Comparison of ENCODE assay signal across 9 cellular contexts in genomic region chr1:186617860-186618780, GRCh38.
DNase-seq lines count a peak whose midpoint lies in the region; ATAC-seq and TF ChIP-seq lines count a peak whose summit lies in the region.
"Had no signal": no experiment of that assay in that cellular context is flagged by ENCODE, and none has a peak within 500 bp of the region (broad histone marks: within the 10 kb centered on the region; RNA-seq: fewer than 3 reads in every experiment).

No MANE protein-coding gene starts in this region.

- DNase-seq in activated gamma-delta T cell treated with Interleukin-2 at 50 U/mL for 16 hours (peak; percentile 17), activated gamma-delta T cell (lab: John Stamatoyannopoulos, UW) (no peak), NCI-H2029 treated with DMSO at 0.1 percent for 48 hours (lab: John Stamatoyannopoulos, UW) (peak; percentile 25), cardiac muscle cell (ENCODE audit: low read depth in 1 of 2, low spot score in 1 of 2) (peak in 1 of 2 donors; percentile 81), cortex of kidney (lab: John Stamatoyannopoulos, UW) (no peak)
- peak; percentile 19 for DNase-seq in activated T-cell treated with anti-CD3 and anti-CD28 coated beads, Interleukin-2, amount 50 U/mL, for 1 hour
- DNase-seq in stimulated activated CD8-positive, alpha-beta memory T cell treated with anti-CD3 and anti-CD28 coated beads, Interleukin-2, amount 100 ng/mL, for 48 hours (ENCODE audit: low read depth in 2 of 2), result peak; percentile 11 to 12

- no peak overlapping the region for H3K4me3 ChIP-seq in cardiac muscle cell

- H3K36me3 ChIP-seq in cardiac muscle cell, result no peaks in the 10 kb centered on the region
- H3K36me3 ChIP-seq: gastrocnemius medialis had no signal

- no peaks in the 10 kb centered on the region for H3K9me3 ChIP-seq in cardiac muscle cell (ENCODE audit: low read depth)
- H3K9me3 ChIP-seq: gastrocnemius medialis had no signal

- no peak overlapping the region for H3K27ac ChIP-seq in cardiac muscle cell
- H3K27ac ChIP-seq: gastrocnemius medialis had no signal

- no peaks in the 10 kb centered on the region for H3K4me1 ChIP-seq in cardiac muscle cell (ENCODE audit: low read depth)
- H3K4me1 ChIP-seq: gastrocnemius medialis had no signal

- peak; percentile 100 for ATAC-seq in HG02840 (IDR thresholded peaks at IDR 0.05; ENCODE audit: low FRiP score, unreplicated experiment)

- peak; percentile 7 for TF ChIP-seq CTCF in cardiac muscle cell (IDR thresholded peaks at IDR 0.05; ENCODE audit: low read depth, low read length)

- H3K27me3 ChIP-seq in cardiac muscle cell, result no peaks in the 10 kb centered on the region
- H3K27me3 ChIP-seq: gastrocnemius medialis had no signal

Comparison
In these comparisons a context has a peak if more than half of its experiments do, and no peak if none do; other contexts are left out.
1. DNase-seq: peak in activated gamma-delta T cell treated with Interleukin-2 at 50 U/mL for 16 hours (single experiment), NCI-H2029 treated with DMSO at 0.1 percent for 48 hours (single experiment), activated T-cell treated with anti-CD3 and anti-CD28 coated beads, Interleukin-2, amount 50 U/mL, for 1 hour (single experiment) and stimulated activated CD8-positive, alpha-beta memory T cell treated with anti-CD3 and anti-CD28 coated beads, Interleukin-2, amount 100 ng/mL, for 48 hours (2 of 2); none in activated gamma-delta T cell (single experiment) and cortex of kidney (single experiment).